In the genomic region with DNA sequence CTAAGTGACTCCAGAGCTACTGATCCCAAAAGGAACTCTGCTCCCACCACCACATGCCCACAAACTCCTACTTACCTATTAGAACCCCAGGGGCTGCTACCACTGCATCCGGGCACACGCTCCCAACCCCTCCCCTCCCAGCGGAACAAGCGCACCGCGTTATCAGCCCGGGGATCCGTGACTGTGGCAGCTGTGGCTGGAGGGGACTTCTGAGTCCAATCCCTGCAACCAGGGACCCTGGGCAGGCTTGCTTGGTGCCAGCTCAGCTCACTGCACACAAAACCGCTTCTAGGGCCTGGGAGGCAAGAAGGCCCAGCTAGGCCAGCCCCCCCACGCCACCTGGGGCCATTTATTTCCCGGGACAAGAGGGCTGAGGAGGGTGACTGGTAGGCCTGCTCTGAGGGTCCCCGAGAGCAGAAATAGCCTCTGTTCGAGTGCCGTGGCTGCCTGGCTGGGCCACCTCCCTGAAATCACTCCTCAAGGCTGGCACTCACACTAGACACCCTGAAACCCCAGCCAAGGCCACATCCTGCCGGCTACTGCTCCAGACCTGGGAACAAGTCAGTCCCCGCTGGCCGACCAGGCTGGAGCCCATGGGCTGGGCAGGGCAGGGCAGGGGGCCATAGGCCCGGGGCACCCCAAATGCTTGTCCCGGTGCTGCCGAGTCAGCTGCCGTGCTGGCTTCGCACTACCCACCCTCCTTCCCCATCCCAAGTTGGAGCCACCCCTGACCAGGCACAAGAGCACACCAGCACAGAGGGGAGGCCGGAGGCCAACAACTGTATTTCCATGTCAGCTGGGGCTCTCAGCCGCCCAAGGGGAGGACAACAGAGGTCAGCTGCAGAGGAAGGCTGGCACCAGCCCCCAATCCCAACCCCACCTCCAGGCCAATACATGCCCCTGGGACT, we compare ENCODE assay signal across 1 cellular context.
A peak's percentile ranks its signal among the peaks of the same experiment; 100 is the strongest.
TF ChIP-seq lines count a peak whose summit lies in the region.

No MANE protein-coding gene starts in this region.

TF ChIP-seq in HepG2, 621 proteins besides CTCF, POLR2A, EP300 and RAD21:
- TF ChIP-seq RBFOX2 (IDR thresholded peaks at IDR 0.05; ENCODE audit: low read depth, low read length) (peak; percentile 44; the same call in 1 of the 2 replicates), AGO2 (optimal IDR thresholded peaks at IDR 0.05; ENCODE audit: low read depth, low read length) (peak; percentile 59), MED8 (CRISPR knock-in tag; IDR thresholded peaks at IDR 0.05; ENCODE audit: insufficient replicate concordance) (no peak), NAIF1 (CRISPR knock-in tag; IDR thresholded peaks at IDR 0.05; ENCODE audit: borderline replicate concordance) (no peak), ZBTB38 (CRISPR knock-in tag; IDR thresholded peaks at IDR 0.05) (0 out of 2 replicates have a peak, but pooled peaks have one; percentile 25), FOXA1 (IDR thresholded peaks at IDR 0.05) (no peak), FOXA1 (CRISPR knock-in tag; IDR thresholded peaks at IDR 0.05) (no peak)
- TF ChIP-seq, protein P1, sequence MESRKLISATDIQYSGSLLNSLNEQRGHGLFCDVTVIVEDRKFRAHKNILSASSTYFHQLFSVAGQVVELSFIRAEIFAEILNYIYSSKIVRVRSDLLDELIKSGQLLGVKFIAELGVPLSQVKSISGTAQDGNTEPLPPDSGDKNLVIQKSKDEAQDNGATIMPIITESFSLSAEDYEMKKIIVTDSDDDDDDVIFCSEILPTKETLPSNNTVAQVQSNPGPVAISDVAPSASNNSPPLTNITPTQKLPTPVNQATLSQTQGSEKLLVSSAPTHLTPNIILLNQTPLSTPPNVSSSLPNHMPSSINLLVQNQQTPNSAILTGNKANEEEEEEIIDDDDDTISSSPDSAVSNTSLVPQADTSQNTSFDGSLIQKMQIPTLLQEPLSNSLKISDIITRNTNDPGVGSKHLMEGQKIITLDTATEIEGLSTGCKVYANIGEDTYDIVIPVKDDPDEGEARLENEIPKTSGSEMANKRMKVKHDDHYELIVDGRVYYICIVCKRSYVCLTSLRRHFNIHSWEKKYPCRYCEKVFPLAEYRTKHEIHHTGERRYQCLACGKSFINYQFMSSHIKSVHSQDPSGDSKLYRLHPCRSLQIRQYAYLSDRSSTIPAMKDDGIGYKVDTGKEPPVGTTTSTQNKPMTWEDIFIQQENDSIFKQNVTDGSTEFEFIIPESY (CRISPR knock-in tag; IDR thresholded peaks at IDR 0.05) = peak; percentile 88
TF ChIP-seq in HepG2: peak in this region for 4.
